In genomic region chr14:59161571-59162175, GRCh38 we compare ENCODE assay signal across 9 cellular contexts. TPM values are rescaled to one million over a fixed set of nuclear protein-coding genes. Genes with fewer than 3 reads are reported as not detected.
DNase-seq lines count a peak whose midpoint lies in the region; ATAC-seq and TF ChIP-seq lines count a peak whose summit lies in the region.
"Had no signal": no experiment of that assay in that cellular context is flagged by ENCODE, and none has a peak within 500 bp of the region (broad histone marks: within the 10 kb centered on the region; RNA-seq: fewer than 3 reads in every experiment).

No MANE protein-coding gene starts in this region.

- no peaks in the 10 kb centered on the region for H3K27me3 Mint-ChIP-seq in WTC11 (ENCODE audit: low read depth)
- H3K27me3 Mint-ChIP-seq in stimulated activated naive CD8-positive, alpha-beta T cell treated with anti-CD3 and anti-CD28 coated beads, Interleukin-15, amount 100 ng/mL, for 72 hours = no peaks in the 10 kb centered on the region
- H3K27me3 Mint-ChIP-seq in immature natural killer cell (ENCODE audit: low read depth in 3 of 3) = peaks cover 0 to 11% (median 6%) of the 10 kb centered on the region in 3 donors

- no peaks in the 10 kb centered on the region for H3K9me3 ChIP-seq in right atrium auricular region

- H3K4me3 ChIP-seq in right atrium auricular region = peak overlapping the region in 1 of 2 donors; percentile 14

- no peak overlapping the region for H3K4me3 Mint-ChIP-seq in WTC11
- peak overlapping the region; percentile 6 to 48 for H3K4me3 Mint-ChIP-seq in stimulated activated naive CD8-positive, alpha-beta T cell treated with anti-CD3 and anti-CD28 coated beads, Interleukin-15, amount 100 ng/mL, for 72 hours
- no peak overlapping the region for H3K4me3 Mint-ChIP-seq in immature natural killer cell

- H3K27ac Mint-ChIP-seq in WTC11 (no peak overlapping the region), immature natural killer cell (no peak overlapping the region)
- H3K27ac Mint-ChIP-seq in stimulated activated naive CD8-positive, alpha-beta T cell treated with anti-CD3 and anti-CD28 coated beads, Interleukin-15, amount 100 ng/mL, for 72 hours = peak overlapping the region; percentile 52 to 93

- H3K36me3 ChIP-seq in right atrium auricular region = no peaks in the 10 kb centered on the region

- peaks cover 0 to 16% of the 10 kb centered on the region in 2 donors for H3K4me1 ChIP-seq in right atrium auricular region

- peak overlapping the region; percentile 34 to 41 for H3K27ac ChIP-seq in right atrium auricular region
- H3K27ac ChIP-seq: HL-60 had no signal

- DNase-seq in ELR (ENCODE audit: low read depth) (peak; percentile 45), WTC11 (ENCODE audit: low spot score) (no peak), right atrium auricular region (ENCODE audit: low spot score) (peak; percentile 66), NCI-H526 (lab: John Stamatoyannopoulos, UW) (no peak), immature natural killer cell (no peak)
- DNase-seq in stimulated activated naive CD8-positive, alpha-beta T cell treated with anti-CD3 and anti-CD28 coated beads, Interleukin-15, amount 100 ng/mL, for 72 hours = peak; percentile 18 to 23

- no peaks in the 10 kb centered on the region for H3K27me3 ChIP-seq in right atrium auricular region

- POLR2A ChIA-PET in WTC11 (lab: Charles Lee) = no interaction called here

- peaks cover 11% of the 10 kb centered on the region; the same call in 1 of the 2 replicates for H3K9me3 Mint-ChIP-seq in WTC11
- no peaks in the 10 kb centered on the region for H3K9me3 Mint-ChIP-seq in stimulated activated naive CD8-positive, alpha-beta T cell treated with anti-CD3 and anti-CD28 coated beads, Interleukin-15, amount 100 ng/mL, for 72 hours
- no peaks in the 10 kb centered on the region for H3K9me3 Mint-ChIP-seq in immature natural killer cell

- H3K36me3 Mint-ChIP-seq in WTC11 (no peaks in the 10 kb centered on the region), immature natural killer cell (no peaks in the 10 kb centered on the region)

- H3K4me1 Mint-ChIP-seq in WTC11 (peaks cover 25% of the 10 kb centered on the region), immature natural killer cell (no peaks in the 10 kb centered on the region)
- H3K4me1 Mint-ChIP-seq in stimulated activated naive CD8-positive, alpha-beta T cell treated with anti-CD3 and anti-CD28 coated beads, Interleukin-15, amount 100 ng/mL, for 72 hours = peaks cover 12% of the 10 kb centered on the region

- CTCF ChIA-PET in WTC11 (lab: Charles Lee) = interaction anchor here (0.9 kb wide), 1 partner anchor 27 kb away, joined by 3 read pairs; the partner anchor contains the start of gene DAAM1

- ATAC-seq in HG02678 (IDR thresholded peaks at IDR 0.05; ENCODE audit: unreplicated experiment) (peak; percentile 54), WTC11 (peak; percentile 57), HG02970 (IDR thresholded peaks at IDR 0.05; ENCODE audit: low FRiP score, unreplicated experiment) (no peak)
- ATAC-seq in stimulated activated naive CD8-positive, alpha-beta T cell treated with anti-CD3 and anti-CD28 coated beads, Interleukin-15, amount 100 ng/mL, for 72 hours = peak; percentile 87

- TF ChIP-seq CTCF in WTC11 (IDR thresholded peaks at IDR 0.05) (no peak), right atrium auricular region (IDR thresholded peaks at IDR 0.05) (no peak)

TF ChIP-seq in WTC11, 78 proteins besides CTCF, POLR2A, EP300 and RAD21:
- TF ChIP-seq ZSCAN18 (CRISPR knock-in tag; IDR thresholded peaks at IDR 0.05) (no peak), GABPB1 (CRISPR knock-in tag; IDR thresholded peaks at IDR 0.05) (peak; percentile 97), EMX1 (CRISPR knock-in tag; IDR thresholded peaks at IDR 0.05) (no peak), E2F1 (CRISPR knock-in tag; IDR thresholded peaks at IDR 0.05) (no peak), TCF7 (CRISPR knock-in tag; IDR thresholded peaks at IDR 0.05; ENCODE audit: low read depth) (no peak)

RNA-seq across cellular contexts. Expression of gene DAAM1, which starts 26.8 kb away (rescaled TPM):
- total RNA-seq in WTC11 (2021) (21.7 to 30.4 TPM (median 30.4 TPM) in 3 replicates), right atrium auricular region (10 to 100 TPM; 61.4 to 67.0 TPM)
- polyA plus RNA-seq in immature natural killer cell = 10 to 100 TPM in 2 of 3 donors, 1 to 10 TPM in 1; 7.3 to 14.2 (median 12.1) TPM

Comparison
In these comparisons a context has a peak if more than half of its experiments do, and no peak if none do; other contexts are left out.
1. DNase-seq: peak in ELR (single experiment), right atrium auricular region (single experiment) and stimulated activated naive CD8-positive, alpha-beta T cell treated with anti-CD3 and anti-CD28 coated beads, Interleukin-15, amount 100 ng/mL, for 72 hours (2 of 2); none in WTC11 (single experiment), NCI-H526 (0 of 2) and immature natural killer cell (0 of 3).
2. H3K27ac Mint-ChIP-seq: peak in stimulated activated naive CD8-positive, alpha-beta T cell treated with anti-CD3 and anti-CD28 coated beads, Interleukin-15, amount 100 ng/mL, for 72 hours (2 of 2); none in WTC11 (single experiment) and immature natural killer cell (0 of 6).
3. H3K4me3 Mint-ChIP-seq: peak in stimulated activated naive CD8-positive, alpha-beta T cell treated with anti-CD3 and anti-CD28 coated beads, Interleukin-15, amount 100 ng/mL, for 72 hours (2 of 2); none in WTC11 (single experiment) and immature natural killer cell (0 of 5).